Comparison of ENCODE assay signal across 16 cellular contexts in genomic region chr22:31504282-31504681, GRCh38. TPM values are rescaled to one million over a fixed set of nuclear protein-coding genes. Genes with fewer than 3 reads are reported as not detected.
DNase-seq lines count a peak whose midpoint lies in the region; ATAC-seq and TF ChIP-seq lines count a peak whose summit lies in the region.
"Had no signal": no experiment of that assay in that cellular context is flagged by ENCODE, and none has a peak within 500 bp of the region (broad histone marks: within the 10 kb centered on the region; RNA-seq: fewer than 3 reads in every experiment).

No MANE protein-coding gene starts in this region.

- DNase-seq in activated CD4-positive, alpha-beta T cell treated with anti-CD3 and anti-CD28 coated beads, Interleukin-2, amount 10 ng/mL, durations not matched to agents 24 days and 14 days, result no peak
- DNase-seq in activated CD4-positive, alpha-beta T cell treated with anti-CD3 and anti-CD28 coated beads for 1 hour, result no peak
- DNase-seq in GM23248 (peak; percentile 71), astrocyte of the hippocampus (ENCODE audit: low read depth, low spot score) (peak; percentile 20), hepatic stellate cell (ENCODE audit: low spot score) (peak; percentile 29), Caco-2 (no peak)
- no peak for DNase-seq in stimulated activated CD4-positive, alpha-beta T cell treated with anti-CD3 and anti-CD28 coated beads, Interleukin-2, amount 100 ng/mL, for 48 hours
- DNase-seq: activated naive CD4-positive, alpha-beta T cell treated with Interleukin-2 at 50 U/mL for 16 hours; CD8-positive, alpha-beta memory T cell; immature natural killer cell; Kasumi-1; NCI-H1436; NK-92 treated with Interleukin-12 subunit alpha and Interleukin-12 subunit beta, amount 100 ng/mL, for 24 hours; uterus had no signal

- H3K4me1 ChIP-seq in GM23248 (ENCODE audit: insufficient read depth) (peaks cover 11% of the 10 kb centered on the region), Caco-2 (no peaks in the 10 kb centered on the region)
- H3K4me1 ChIP-seq: neural progenitor cell, uterus had no signal

- peak overlapping the region; percentile 28 for H3K4me2 ChIP-seq in GM23248 (ENCODE audit: unreplicated experiment)
- H3K4me2 ChIP-seq: neural progenitor cell had no signal

- peaks cover 5% of the 10 kb centered on the region for H3K9me3 Mint-ChIP-seq in activated CD4-positive, alpha-beta T cell treated with anti-CD3 and anti-CD28 coated beads, Interleukin-2, amount 10 ng/mL, durations not matched to agents 24 days and 14 days
- no peaks in the 10 kb centered on the region for H3K9me3 Mint-ChIP-seq in Caco-2 (ENCODE audit: unreplicated experiment)
- H3K9me3 Mint-ChIP-seq: CD8-positive, alpha-beta memory T cell; immature natural killer cell had no signal

- H3K27me3 ChIP-seq in GM23248 (replicated peaks; ENCODE audit: insufficient read depth) (no peaks in the 10 kb centered on the region), Caco-2 (replicated peaks; ENCODE audit: control insufficient read depth, insufficient read depth, low read length) (no peaks in the 10 kb centered on the region)
- H3K27me3 ChIP-seq: neural progenitor cell, uterus had no signal

- in situ Hi-C loops in GM23248 (cut with MboI), result no loop called here

- H3K4me3 Mint-ChIP-seq in activated CD4-positive, alpha-beta T cell treated with anti-CD3 and anti-CD28 coated beads, Interleukin-2, amount 10 ng/mL, durations not matched to agents 24 days and 14 days, result no peak overlapping the region
- no peak overlapping the region for H3K4me3 Mint-ChIP-seq in Caco-2 (ENCODE audit: unreplicated experiment)
- H3K4me3 Mint-ChIP-seq: CD8-positive, alpha-beta memory T cell; immature natural killer cell; neural progenitor cell had no signal

- no peaks in the 10 kb centered on the region for H3K36me3 ChIP-seq in GM23248 (ENCODE audit: low read depth)
- H3K36me3 ChIP-seq in Caco-2 (ENCODE audit: control insufficient read depth, insufficient read depth, low read length), result no peaks in the 10 kb centered on the region; the same call in 1 of the 2 replicates
- H3K36me3 ChIP-seq: neural progenitor cell, uterus had no signal

- no peak for TF ChIP-seq CTCF in Caco-2 (IDR thresholded peaks at IDR 0.05; ENCODE audit: insufficient read depth in 1 of 2, low read depth in 1 of 2, low read length in 1 of 2, severe bottlenecking in 1 of 2, unreplicated experiment in 1 of 2)

- no peak overlapping the region for H3K4me3 ChIP-seq in GM23248
- no peak overlapping the region for H3K4me3 ChIP-seq in Caco-2 (ENCODE audit: low read depth, low read length)
- H3K4me3 ChIP-seq: neural progenitor cell, uterus had no signal

- no peak overlapping the region for H3K9ac ChIP-seq in GM23248
- H3K9ac ChIP-seq: neural progenitor cell had no signal

- H3F3A ChIP-seq in GM23248 (ENCODE audit: insufficient read depth), result peaks cover 5% of the 10 kb centered on the region

- H3K9me3 ChIP-seq in GM23248 (ENCODE audit: low read depth) (no peaks in the 10 kb centered on the region), Caco-2 (no peaks in the 10 kb centered on the region)
- H3K9me3 ChIP-seq: uterus had no signal

- intact Hi-C loops in activated CD4-positive, alpha-beta T cell treated with anti-CD3 and anti-CD28 coated beads, Interleukin-2, amount 10 ng/mL, durations not matched to agents 24 days and 14 days (cut with micrococcal nuclease), result no loop called here
- intact Hi-C loops in Caco-2 (cut with micrococcal nuclease; ENCODE audit: unreplicated experiment), result no loop called here

- no peaks in the 10 kb centered on the region for H3K9me2 ChIP-seq in GM23248 (ENCODE audit: insufficient read depth)

- H3K36me3 Mint-ChIP-seq in activated CD4-positive, alpha-beta T cell treated with anti-CD3 and anti-CD28 coated beads, Interleukin-2, amount 10 ng/mL, durations not matched to agents 24 days and 14 days (ENCODE audit: low read depth), result peaks cover 70% of the 10 kb centered on the region
- no peaks in the 10 kb centered on the region for H3K36me3 Mint-ChIP-seq in Caco-2 (ENCODE audit: insufficient read depth, unreplicated experiment)

- ATAC-seq in GM21423 (IDR thresholded peaks at IDR 0.05; ENCODE audit: unreplicated experiment), result no peak

- BruUV-seq in Caco-2 (replicated peaks; lab: Mats Ljungman, UMichigan), result no TSS peak

- POLR2A ChIA-PET in Caco-2 (lab: Charles Lee), result no interaction called here

- H3K27me3 Mint-ChIP-seq in activated CD4-positive, alpha-beta T cell treated with anti-CD3 and anti-CD28 coated beads, Interleukin-2, amount 10 ng/mL, durations not matched to agents 24 days and 14 days, result no peaks in the 10 kb centered on the region
- no peaks in the 10 kb centered on the region for H3K27me3 Mint-ChIP-seq in Caco-2 (ENCODE audit: insufficient read depth, unreplicated experiment)
- H3K27me3 Mint-ChIP-seq: CD8-positive, alpha-beta memory T cell had no signal

- peak overlapping the region; percentile 63 for H3K27ac ChIP-seq in GM23248
- H3K27ac ChIP-seq: neural progenitor cell, uterus had no signal

- 55 to 56% methylated on average over 4 of the region's 4 CpGs for WGBS in GM23248 (ENCODE audit: low coverage in 1 of 2, low lambda C conversion rate in 2 of 2, missing lambda C conversion rate in 2 of 2), 2 experiments

- H3K27ac Mint-ChIP-seq in activated CD4-positive, alpha-beta T cell treated with anti-CD3 and anti-CD28 coated beads, Interleukin-2, amount 10 ng/mL, durations not matched to agents 24 days and 14 days, result peak overlapping the region; percentile 54
- H3K27ac Mint-ChIP-seq in Caco-2 (ENCODE audit: unreplicated experiment), result no peak overlapping the region
- H3K27ac Mint-ChIP-seq: neural progenitor cell had no signal

- H3K4me1 Mint-ChIP-seq in activated CD4-positive, alpha-beta T cell treated with anti-CD3 and anti-CD28 coated beads, Interleukin-2, amount 10 ng/mL, durations not matched to agents 24 days and 14 days, result peaks cover 36% of the 10 kb centered on the region
- no peaks in the 10 kb centered on the region for H3K4me1 Mint-ChIP-seq in Caco-2 (ENCODE audit: low read depth, unreplicated experiment)
- H3K4me1 Mint-ChIP-seq: neural progenitor cell had no signal

- no peaks in the 10 kb centered on the region for H4K20me1 ChIP-seq in GM23248 (ENCODE audit: insufficient read depth)

- CTCF ChIA-PET in Caco-2 (lab: Charles Lee), result no interaction called here

- H3K79me2 ChIP-seq in GM23248 (ENCODE audit: insufficient read depth), result peaks cover 38% of the 10 kb centered on the region

- peak overlapping the region; percentile 36 for H2AFZ ChIP-seq in GM23248
- H2AFZ ChIP-seq: neural progenitor cell had no signal

RNA-seq across cellular contexts. Expression of gene SFI1, which starts 7.9 kb away (rescaled TPM):
- total RNA-seq in activated CD4-positive, alpha-beta T cell treated with anti-CD3 and anti-CD28 coated beads, Interleukin-2, amount 10 ng/mL, durations not matched to agents 24 days and 14 days, result 321 and 352 TPM in 2 replicates
- total RNA-seq in GM23248 (2014; rRNA removed; shearing (Covaris generic)), result 17.5 and 21.6 TPM in 2 replicates
- 9.0 and 10.1 TPM in 2 replicates for polyA plus RNA-seq in GM23248 (2016; fragmentation: Nextera tagmentation; extraction: Ambion mirVana)
- total RNA-seq in Caco-2 (2022), result 55.2 and 62.6 TPM in 2 replicates

RNA-seq across cellular contexts. Expression of gene EIF4ENIF1, which starts 14.6 kb away (rescaled TPM):
- total RNA-seq in activated CD4-positive, alpha-beta T cell treated with anti-CD3 and anti-CD28 coated beads, Interleukin-2, amount 10 ng/mL, durations not matched to agents 24 days and 14 days, result 78.1 and 85.6 TPM in 2 replicates
- 6.2 and 13.5 TPM in 2 replicates for total RNA-seq in GM23248 (2014; rRNA removed; shearing (Covaris generic))
- polyA plus RNA-seq in GM23248 (2016; fragmentation: Nextera tagmentation; extraction: Ambion mirVana), result 13.9 and 18.2 TPM in 2 replicates
- total RNA-seq in Caco-2 (2022), result 37.0 and 39.7 TPM in 2 replicates

Comparison
In these comparisons a context has a peak if more than half of its experiments do, and no peak if none do; other contexts are left out.
1. DNase-seq: peak in GM23248 (single experiment), astrocyte of the hippocampus (single experiment) and hepatic stellate cell (single experiment); none in activated CD4-positive, alpha-beta T cell treated with anti-CD3 and anti-CD28 coated beads, Interleukin-2, amount 10 ng/mL, durations not matched to agents 24 days and 14 days (single experiment), activated CD4-positive, alpha-beta T cell treated with anti-CD3 and anti-CD28 coated beads for 1 hour (single experiment), stimulated activated CD4-positive, alpha-beta T cell treated with anti-CD3 and anti-CD28 coated beads, Interleukin-2, amount 100 ng/mL, for 48 hours (0 of 2) and Caco-2 (0 of 2).